8 cellular contexts compared by ENCODE assay signal in genomic region chr3:147945968-147946519, GRCh38.
DNase-seq lines count a peak whose midpoint lies in the region; ATAC-seq and TF ChIP-seq lines count a peak whose summit lies in the region.

No MANE protein-coding gene starts in this region.

- ATAC-seq in HG02678 (IDR thresholded peaks at IDR 0.05; ENCODE audit: unreplicated experiment) = peak; percentile 59
- ATAC-seq in GM21737 (IDR thresholded peaks at IDR 0.05; ENCODE audit: unreplicated experiment) = no peak

- intact Hi-C loops in activated T-helper 1 cell treated with anti-CD3 and anti-CD28 coated beads, Interleukin-12 subunit alpha, Interleukin-12 subunit beta, Interleukin-2, Interleukin-4 antibody, amounts not matched to agents 30 ng/mL and 10 ng/mL and 1 ng/mL, durations not matched to agents 14 hours and 24 hours and 36 hours (cut with micrococcal nuclease) = no loop called here

- H3K27me3 Mint-ChIP-seq in nephron progenitor cell (ENCODE audit: low read depth, poor library complexity) = peaks cover 4% of the 10 kb centered on the region
- no peaks in the 10 kb centered on the region for H3K27me3 Mint-ChIP-seq in activated T-helper 1 cell treated with anti-CD3 and anti-CD28 coated beads, Interleukin-12 subunit alpha, Interleukin-12 subunit beta, Interleukin-2, Interleukin-4 antibody, amounts not matched to agents 30 ng/mL and 10 ng/mL and 1 ng/mL, durations not matched to agents 14 hours and 24 hours and 36 hours (ENCODE audit: insufficient read depth)

- H3K4me3 Mint-ChIP-seq in nephron progenitor cell = no peak overlapping the region
- no peak overlapping the region for H3K4me3 Mint-ChIP-seq in activated T-helper 1 cell treated with anti-CD3 and anti-CD28 coated beads, Interleukin-12 subunit alpha, Interleukin-12 subunit beta, Interleukin-2, Interleukin-4 antibody, amounts not matched to agents 30 ng/mL and 10 ng/mL and 1 ng/mL, durations not matched to agents 14 hours and 24 hours and 36 hours

- no peaks in the 10 kb centered on the region for H3K36me3 Mint-ChIP-seq in nephron progenitor cell (ENCODE audit: low read depth)
- H3K36me3 Mint-ChIP-seq in activated T-helper 1 cell treated with anti-CD3 and anti-CD28 coated beads, Interleukin-12 subunit alpha, Interleukin-12 subunit beta, Interleukin-2, Interleukin-4 antibody, amounts not matched to agents 30 ng/mL and 10 ng/mL and 1 ng/mL, durations not matched to agents 14 hours and 24 hours and 36 hours (ENCODE audit: low read depth) = no peaks in the 10 kb centered on the region

- H3K9me3 Mint-ChIP-seq in nephron progenitor cell = no peaks in the 10 kb centered on the region
- H3K9me3 Mint-ChIP-seq in activated T-helper 1 cell treated with anti-CD3 and anti-CD28 coated beads, Interleukin-12 subunit alpha, Interleukin-12 subunit beta, Interleukin-2, Interleukin-4 antibody, amounts not matched to agents 30 ng/mL and 10 ng/mL and 1 ng/mL, durations not matched to agents 14 hours and 24 hours and 36 hours = no peaks in the 10 kb centered on the region

- peak; percentile 42 for DNase-seq in OCI-M2 (lab: John Stamatoyannopoulos, UW; ENCODE audit: unreplicated experiment)
- DNase-seq in epithelial cell of esophagus (ENCODE audit: low read depth) = peak; percentile 49
- DNase-seq in nephron progenitor cell = peak; percentile 5
- no peak for DNase-seq in activated CD8-positive, alpha-beta memory T cell treated with anti-CD3 and anti-CD28 coated beads, Interleukin-2, amount 50 U/mL, for 48 hours
- no peak for DNase-seq in activated T-helper 1 cell treated with anti-CD3 and anti-CD28 coated beads, Interleukin-12 subunit alpha, Interleukin-12 subunit beta, Interleukin-2, Interleukin-4 antibody, amounts not matched to agents 30 ng/mL and 10 ng/mL and 1 ng/mL, durations not matched to agents 14 hours and 24 hours and 36 hours (ENCODE audit: low spot score)

- no peak overlapping the region for H3K27ac Mint-ChIP-seq in nephron progenitor cell
- H3K27ac Mint-ChIP-seq in activated T-helper 1 cell treated with anti-CD3 and anti-CD28 coated beads, Interleukin-12 subunit alpha, Interleukin-12 subunit beta, Interleukin-2, Interleukin-4 antibody, amounts not matched to agents 30 ng/mL and 10 ng/mL and 1 ng/mL, durations not matched to agents 14 hours and 24 hours and 36 hours = no peak overlapping the region

- H3K4me1 Mint-ChIP-seq in nephron progenitor cell = peaks cover 21% of the 10 kb centered on the region
- no peaks in the 10 kb centered on the region for H3K4me1 Mint-ChIP-seq in activated T-helper 1 cell treated with anti-CD3 and anti-CD28 coated beads, Interleukin-12 subunit alpha, Interleukin-12 subunit beta, Interleukin-2, Interleukin-4 antibody, amounts not matched to agents 30 ng/mL and 10 ng/mL and 1 ng/mL, durations not matched to agents 14 hours and 24 hours and 36 hours (ENCODE audit: low read depth)

- H3K4me3 ChIP-seq in epithelial cell of esophagus (ENCODE audit: low read length) = no peak overlapping the region

- peak; percentile 39 for TF ChIP-seq CTCF in GM12873 (IDR thresholded peaks at IDR 0.05; ENCODE audit: insufficient read depth, low read depth, low read length, missing control alignments)
- peak; percentile 77 for TF ChIP-seq CTCF in epithelial cell of esophagus (IDR thresholded peaks at IDR 0.05; ENCODE audit: insufficient read depth, low read depth, low read length, missing control alignments)
- TF ChIP-seq CTCF in nephron progenitor cell (IDR thresholded peaks at IDR 0.05) = peak; percentile 33

Comparison
In these comparisons a context has a peak if more than half of its experiments do, and no peak if none do; other contexts are left out.
1. DNase-seq: peak in OCI-M2 (single experiment), epithelial cell of esophagus (single experiment) and nephron progenitor cell (single experiment); none in activated CD8-positive, alpha-beta memory T cell treated with anti-CD3 and anti-CD28 coated beads, Interleukin-2, amount 50 U/mL, for 48 hours (single experiment) and activated T-helper 1 cell treated with anti-CD3 and anti-CD28 coated beads, Interleukin-12 subunit alpha, Interleukin-12 subunit beta, Interleukin-2, Interleukin-4 antibody, amounts not matched to agents 30 ng/mL and 10 ng/mL and 1 ng/mL, durations not matched to agents 14 hours and 24 hours and 36 hours (single experiment).
2. Peak in every context shown above with its lines, with median percentiles within 50 percentile points of each other: CTCF ChIP-seq.